Comparison of ENCODE assay signal across 12 cellular contexts in genomic region chr5:115844321-115844817, GRCh38. TPM values are rescaled to one million over a fixed set of nuclear protein-coding genes. Genes with fewer than 3 reads are reported as not detected.
DNase-seq lines count a peak whose midpoint lies in the region; ATAC-seq, FAIRE-seq and TF ChIP-seq lines count a peak whose summit lies in the region.
"Had no signal": no experiment of that assay in that cellular context is flagged by ENCODE, and none has a peak within 500 bp of the region (broad histone marks: within the 10 kb centered on the region; RNA-seq: fewer than 3 reads in every experiment).

No MANE protein-coding gene starts in this region.

- POLR2A ChIA-PET in CD8-positive, alpha-beta memory T cell (lab: Charles Lee), result no interaction called here
- POLR2A ChIA-PET in endothelial cell of umbilical vein (lab: Charles Lee), result no interaction called here

- peak overlapping the region; percentile 33 for H3K9ac ChIP-seq in endothelial cell of umbilical vein (replicated peaks; ENCODE audit: extremely low read depth, insufficient read depth, low read length)

- H3K4me3 ChIP-seq in CD8-positive, alpha-beta memory T cell (ENCODE audit: low read length), result no peak overlapping the region
- H3K4me3 ChIP-seq in MG63, result peak overlapping the region; percentile 88
- H3K4me3 ChIP-seq in endothelial cell of umbilical vein (replicated peaks in 1 of 3; ENCODE audit: insufficient read depth in 1 of 3, low read depth in 1 of 3, low read length in 3 of 3), result peak overlapping the region in 1 of 3 experiments; percentile 90
- H3K4me3 ChIP-seq in sigmoid colon, result no peak overlapping the region

- peaks cover 77% of the 10 kb centered on the region for H3K79me2 ChIP-seq in endothelial cell of umbilical vein (ENCODE audit: control insufficient read depth, insufficient read depth, low read length)

- no peaks in the 10 kb centered on the region for H4K20me1 ChIP-seq in endothelial cell of umbilical vein (replicated peaks; ENCODE audit: control insufficient read depth, extremely low read depth, insufficient read depth, low read length)

- CTCF ChIA-PET in CD8-positive, alpha-beta memory T cell (lab: Charles Lee), result no interaction called here
- CTCF ChIA-PET in endothelial cell of umbilical vein (lab: Charles Lee), result no interaction called here

- peak overlapping the region; percentile 98 for H3K4me2 ChIP-seq in endothelial cell of umbilical vein (ENCODE audit: insufficient read depth, low read length)

- peak overlapping the region; percentile 19 for H2AFZ ChIP-seq in endothelial cell of umbilical vein (ENCODE audit: low read depth, low read length)

- intact Hi-C loops in endothelial cell of umbilical vein (cut with micrococcal nuclease) (loop anchor here (5.0 to 10.0 kb wide), 4 partner anchors 118 to 670 kb away; partner anchors contain the start of genes CCDC112, FEM1C and LVRN), sigmoid colon (cut with DNase I) (loop anchor here (5.0 to 10.0 kb wide), 3 partner anchors 238 to 550 kb away; partner anchors contain the start of genes CCDC112 and FEM1C)
- intact Hi-C loops in activated CD4-positive, alpha-beta T cell treated with anti-CD3 and anti-CD28 coated beads, Interleukin-2, amount 10 ng/mL, durations not matched to agents 24 days and 14 days (cut with micrococcal nuclease), result loop anchor here (5.0 to 10.0 kb wide), 3 partner anchors 547 to 670 kb away; partner anchors contain the start of gene CCDC112

- no peak for ATAC-seq in esophagus mucosa
- ATAC-seq: SK-N-SH treated with all-trans-retinoic acid at 6 μM for 48 hours had no signal

- dilution Hi-C loops in endothelial cell of umbilical vein (cut with MboI; ENCODE audit: extremely low pct_ligation_motif_present, low sequenced_read_pairs), result no loop called here

- peak overlapping the region; percentile 16 to 99 (median 58) for H3K4me3 Mint-ChIP-seq in CD8-positive, alpha-beta memory T cell
- no peak overlapping the region for H3K4me3 Mint-ChIP-seq in activated CD4-positive, alpha-beta T cell treated with anti-CD3 and anti-CD28 coated beads, Interleukin-2, amount 10 ng/mL, durations not matched to agents 24 days and 14 days

- TF ChIP-seq POLR2A in endothelial cell of umbilical vein (IDR thresholded peaks at IDR 0.05; ENCODE audit: low read depth, low read length) (no peak), sigmoid colon (IDR thresholded peaks at IDR 0.05) (no peak)

- peaks cover 0 to 12% (median 0%) of the 10 kb centered on the region in 3 donors for H3K36me3 Mint-ChIP-seq in CD8-positive, alpha-beta memory T cell
- peaks cover 7% of the 10 kb centered on the region for H3K36me3 Mint-ChIP-seq in activated CD4-positive, alpha-beta T cell treated with anti-CD3 and anti-CD28 coated beads, Interleukin-2, amount 10 ng/mL, durations not matched to agents 24 days and 14 days (ENCODE audit: low read depth)
- H3K36me3 Mint-ChIP-seq: activated naive CD8-positive, alpha-beta T cell had no signal

- H3K9me3 ChIP-seq in CD8-positive, alpha-beta memory T cell (ENCODE audit: low read length), result no peaks in the 10 kb centered on the region
- H3K9me3 ChIP-seq in MG63, result no peaks in the 10 kb centered on the region
- H3K9me3 ChIP-seq in endothelial cell of umbilical vein (replicated peaks; ENCODE audit: control insufficient read depth, insufficient read depth, low read length), result no peaks in the 10 kb centered on the region
- no peaks in the 10 kb centered on the region for H3K9me3 ChIP-seq in sigmoid colon

- peaks cover 44 to 67% (median 59%) of the 10 kb centered on the region in 3 donors for H3K4me1 Mint-ChIP-seq in CD8-positive, alpha-beta memory T cell
- H3K4me1 Mint-ChIP-seq in activated CD4-positive, alpha-beta T cell treated with anti-CD3 and anti-CD28 coated beads, Interleukin-2, amount 10 ng/mL, durations not matched to agents 24 days and 14 days, result peaks cover 39% of the 10 kb centered on the region

- H3K9me3 Mint-ChIP-seq in CD8-positive, alpha-beta memory T cell, result no peaks in the 10 kb centered on the region
- H3K9me3 Mint-ChIP-seq in activated CD4-positive, alpha-beta T cell treated with anti-CD3 and anti-CD28 coated beads, Interleukin-2, amount 10 ng/mL, durations not matched to agents 24 days and 14 days, result no peaks in the 10 kb centered on the region

- H3K9me1 ChIP-seq in endothelial cell of umbilical vein (replicated peaks; ENCODE audit: control insufficient read depth, extremely low read depth, insufficient read depth, low read length), result no peaks in the 10 kb centered on the region

- FAIRE-seq in endothelial cell of umbilical vein (lab: Jason Lieb, UNC), result peak; percentile 66
- FAIRE-seq: urothelium cell line had no signal

- BruUV-seq in endothelial cell of umbilical vein (replicated peaks; lab: Mats Ljungman, UMichigan), result no TSS peak

- no peaks in the 10 kb centered on the region for H3K27me3 Mint-ChIP-seq in CD8-positive, alpha-beta memory T cell
- H3K27me3 Mint-ChIP-seq in activated CD4-positive, alpha-beta T cell treated with anti-CD3 and anti-CD28 coated beads, Interleukin-2, amount 10 ng/mL, durations not matched to agents 24 days and 14 days, result peaks cover 9% of the 10 kb centered on the region
- H3K27me3 Mint-ChIP-seq: activated naive CD8-positive, alpha-beta T cell had no signal

- H3K27ac Mint-ChIP-seq in CD8-positive, alpha-beta memory T cell, result peak overlapping the region in 3 of 8 donors; percentile 16 to 95 (median 48)
- no peak overlapping the region for H3K27ac Mint-ChIP-seq in activated CD4-positive, alpha-beta T cell treated with anti-CD3 and anti-CD28 coated beads, Interleukin-2, amount 10 ng/mL, durations not matched to agents 24 days and 14 days
- H3K27ac Mint-ChIP-seq: activated naive CD8-positive, alpha-beta T cell had no signal

- DNase-seq in CD8-positive, alpha-beta memory T cell, result no peak
- no peak for DNase-seq in MG63
- peak; percentile 67 for DNase-seq in endothelial cell of umbilical vein (ENCODE audit: low read depth, low spot score)
- no peak for DNase-seq in sigmoid colon
- DNase-seq in NCI-H526 treated with DMSO at 0.1 percent for 48 hours (lab: John Stamatoyannopoulos, UW), result no peak
- DNase-seq in activated CD4-positive, alpha-beta T cell treated with anti-CD3 and anti-CD28 coated beads, Interleukin-2, amount 10 ng/mL, durations not matched to agents 24 days and 14 days, result no peak
- no peak for DNase-seq in CD1c-positive myeloid dendritic cell (ENCODE audit: extremely low spot score)
- DNase-seq: NCI-H2171 had no signal

- peaks cover 25% of the 10 kb centered on the region for H3K4me1 ChIP-seq in CD8-positive, alpha-beta memory T cell (ENCODE audit: insufficient read depth, low read length)
- peaks cover 30% of the 10 kb centered on the region for H3K4me1 ChIP-seq in endothelial cell of umbilical vein (ENCODE audit: control insufficient read depth, extremely low read depth, insufficient read depth, low read length)
- H3K4me1 ChIP-seq in sigmoid colon, result peaks cover 0 to 44% (median 37%) of the 10 kb centered on the region in 4 donors

- no peaks in the 10 kb centered on the region for H3K36me3 ChIP-seq in CD8-positive, alpha-beta memory T cell (ENCODE audit: insufficient read depth, low read length)
- H3K36me3 ChIP-seq in MG63 (no peaks in the 10 kb centered on the region; the same call in 1 of the 2 replicates), endothelial cell of umbilical vein (ENCODE audit: control insufficient read depth in 2 of 2, extremely low read depth in 1 of 2, insufficient read depth in 2 of 2, low read length in 2 of 2) (no peaks in the 10 kb centered on the region), sigmoid colon (no peaks in the 10 kb centered on the region)

- WGBS in sigmoid colon, 2 donors, result 88 to 89% methylated on average over 7 of the region's 7 CpGs

- H3K27me3 ChIP-seq in CD8-positive, alpha-beta memory T cell (ENCODE audit: insufficient read depth, low read length, poor library complexity, severe bottlenecking), result no peaks in the 10 kb centered on the region
- no peaks in the 10 kb centered on the region for H3K27me3 ChIP-seq in MG63
- H3K27me3 ChIP-seq in endothelial cell of umbilical vein (ENCODE audit: control insufficient read depth in 2 of 2, insufficient read depth in 2 of 2, low read length in 2 of 2), result no peaks in the 10 kb centered on the region
- no peaks in the 10 kb centered on the region for H3K27me3 ChIP-seq in sigmoid colon

- TF ChIP-seq CTCF in endothelial cell of umbilical vein (IDR thresholded peaks at IDR 0.05; ENCODE audit: extremely low read depth in 1 of 2, insufficient read depth in 1 of 2, low read depth in 1 of 2, low read length in 2 of 2) (no peak), sigmoid colon (IDR thresholded peaks at IDR 0.05) (no peak)

- H3K27ac ChIP-seq in CD8-positive, alpha-beta memory T cell (ENCODE audit: low read depth, low read length), result no peak overlapping the region
- H3K27ac ChIP-seq in endothelial cell of umbilical vein (ENCODE audit: insufficient read depth, low read depth, low read length) (no peak overlapping the region), sigmoid colon (peak overlapping the region; percentile 42 to 99 (median 60))

- TF ChIP-seq EP300 in sigmoid colon (IDR thresholded peaks at IDR 0.05), result no peak

RNA-seq across cellular contexts. Expression of gene AP3S1, which starts 2.6 kb away (rescaled TPM):
- total RNA-seq in CD8-positive, alpha-beta memory T cell, result 10 to 100 TPM; 62.1 to 73.6 TPM
- polyA plus RNA-seq in CD8-positive, alpha-beta memory T cell, result 77.5 TPM
- total RNA-seq in MG63 (2014; rRNA removed; shearing (Covaris generic); ENCODE audit: low replicate concordance), result 50.5 and 177 TPM in 2 replicates
- total RNA-seq in endothelial cell of umbilical vein (81.2 and 85.7 TPM in 2 replicates), sigmoid colon (100 to 1,000 TPM in 3 of 4 donors, 10 to 100 TPM in 1; 87.8 to 229 (median 119) TPM), esophagus mucosa (88.6 TPM)
- polyA plus RNA-seq in endothelial cell of umbilical vein (18.2 and 26.5 TPM in 2 replicates), sigmoid colon (100 to 1,000 TPM in 2 of 3 donors, 10 to 100 TPM in 1; 59.7 to 203 (median 190) TPM)
- 34.1 and 36.7 TPM in 2 replicates for polyA plus RNA-seq in endothelial cell of umbilical vein (2011; cell fraction: cytosol; rRNA removed)
- polyA plus RNA-seq in endothelial cell of umbilical vein (2011; cell fraction: nucleus; rRNA removed), result 16.6 and 26.8 TPM in 2 replicates
- polyA plus RNA-seq in endothelial cell of umbilical vein (2012), result 49.4 and 81.1 TPM in 2 replicates
- 15.3 and 19.3 TPM in 2 replicates for polyA minus RNA-seq in endothelial cell of umbilical vein
- 6.2 TPM for polyA minus RNA-seq in endothelial cell of umbilical vein (2011; cell fraction: cytosol; rRNA and poly(A)+ RNA removed)
- 23.0 and 24.9 TPM in 2 replicates for polyA minus RNA-seq in endothelial cell of umbilical vein (2011; cell fraction: nucleus; rRNA and poly(A)+ RNA removed)
- total RNA-seq in activated CD4-positive, alpha-beta T cell treated with anti-CD3 and anti-CD28 coated beads, Interleukin-2, amount 10 ng/mL, durations not matched to agents 24 days and 14 days, result 64.6 and 72.8 TPM in 2 replicates

RNA-seq across cellular contexts. Expression of gene ATG12, which starts 3.0 kb away (rescaled TPM):
- 10 to 100 TPM; 39.4 to 44.6 TPM for total RNA-seq in CD8-positive, alpha-beta memory T cell
- 114 TPM for polyA plus RNA-seq in CD8-positive, alpha-beta memory T cell
- total RNA-seq in MG63 (2014; rRNA removed; shearing (Covaris generic); ENCODE audit: low replicate concordance), result 102 and 108 TPM in 2 replicates
- total RNA-seq in endothelial cell of umbilical vein, result 50.3 and 62.0 TPM in 2 replicates
- 18.9 and 27.5 TPM in 2 replicates for polyA plus RNA-seq in endothelial cell of umbilical vein
- polyA plus RNA-seq in endothelial cell of umbilical vein (2011; cell fraction: cytosol; rRNA removed), result 47.6 and 52.6 TPM in 2 replicates
- 52.1 and 71.9 TPM in 2 replicates for polyA plus RNA-seq in endothelial cell of umbilical vein (2011; cell fraction: nucleus; rRNA removed)
- polyA plus RNA-seq in endothelial cell of umbilical vein (2012), result 56.9 and 76.2 TPM in 2 replicates
- 20.1 and 35.6 TPM in 2 replicates for polyA minus RNA-seq in endothelial cell of umbilical vein
- 13.9 TPM for polyA minus RNA-seq in endothelial cell of umbilical vein (2011; cell fraction: cytosol; rRNA and poly(A)+ RNA removed)
- polyA minus RNA-seq in endothelial cell of umbilical vein (2011; cell fraction: nucleus; rRNA and poly(A)+ RNA removed), result 69.9 and 104 TPM in 2 replicates
- 10 to 100 TPM; 35.3 to 82.5 (median 56.0) TPM for total RNA-seq in sigmoid colon
- polyA plus RNA-seq in sigmoid colon, result 10 to 100 TPM; 29.5 to 46.0 (median 34.2) TPM
- total RNA-seq in esophagus mucosa, result 18.5 TPM
- 31.7 and 37.0 TPM in 2 replicates for total RNA-seq in activated CD4-positive, alpha-beta T cell treated with anti-CD3 and anti-CD28 coated beads, Interleukin-2, amount 10 ng/mL, durations not matched to agents 24 days and 14 days

RNA-seq across cellular contexts. Expression of gene CDO1, which starts 27.9 kb away (rescaled TPM):
- total RNA-seq in CD8-positive, alpha-beta memory T cell, result under 1 TPM in 1 of 2 experiments, not detected in 1; 0.16 TPM
- polyA plus RNA-seq in CD8-positive, alpha-beta memory T cell, result not detected
- total RNA-seq in MG63 (2014; rRNA removed; shearing (Covaris generic); ENCODE audit: low replicate concordance), result not detected in 2 replicates
- total RNA-seq in endothelial cell of umbilical vein (1.3 and 1.7 TPM in 2 replicates), sigmoid colon (10 to 100 TPM; 16.8 to 21.4 (median 20.0) TPM), esophagus mucosa (0.20 TPM)
- polyA plus RNA-seq in endothelial cell of umbilical vein (1.1 and 1.3 TPM in 2 replicates), sigmoid colon (1 to 10 TPM in 2 of 3 donors, not detected in 1; 5.4 to 6.3 TPM)
- polyA plus RNA-seq in endothelial cell of umbilical vein (2011; cell fraction: cytosol; rRNA removed), result 0.75 and 0.98 TPM in 2 replicates
- polyA plus RNA-seq in endothelial cell of umbilical vein (2011; cell fraction: nucleus; rRNA removed), result 0.62 and 1.4 TPM in 2 replicates
- polyA plus RNA-seq in endothelial cell of umbilical vein (2012), result 0.35 and 0.63 TPM in 2 replicates
- polyA minus RNA-seq in endothelial cell of umbilical vein, result 1.5 and 3.4 TPM in 2 replicates
- not detected for polyA minus RNA-seq in endothelial cell of umbilical vein (2011; cell fraction: cytosol; rRNA and poly(A)+ RNA removed)
- polyA minus RNA-seq in endothelial cell of umbilical vein (2011; cell fraction: nucleus; rRNA and poly(A)+ RNA removed), result 1.8 TPM in 1 of 2 replicates, not detected in the other
- total RNA-seq in activated CD4-positive, alpha-beta T cell treated with anti-CD3 and anti-CD28 coated beads, Interleukin-2, amount 10 ng/mL, durations not matched to agents 24 days and 14 days, result 0.45 and 0.82 TPM in 2 replicates

Comparison
In these comparisons a context has a peak if more than half of its experiments do, and no peak if none do; other contexts are left out.
1. H3K27ac ChIP-seq: peak in sigmoid colon (4 of 4); none in CD8-positive, alpha-beta memory T cell (single experiment) and endothelial cell of umbilical vein (single experiment).